8 cellular contexts compared by ENCODE assay signal in genomic region chr7:129225931-129226572, GRCh38. TPM values are rescaled to one million over a fixed set of nuclear protein-coding genes. Genes with fewer than 3 reads are reported as not detected.
DNase-seq lines count a peak whose midpoint lies in the region; ATAC-seq and TF ChIP-seq lines count a peak whose summit lies in the region.

No MANE protein-coding gene starts in this region.

- H3K36me3 Mint-ChIP-seq in activated naive CD4-positive, alpha-beta T cell treated with anti-CD3 and anti-CD28 coated beads, Interleukin-2, amount 50 U/mL, for 24 hours: no peaks in the 10 kb centered on the region
- no peaks in the 10 kb centered on the region for H3K36me3 Mint-ChIP-seq in WTC11
- no peaks in the 10 kb centered on the region for H3K36me3 Mint-ChIP-seq in stimulated activated memory B cell treated with anti-CD40 and anti-IgM and Interleukin-4, amounts not matched to agents 10 μg/mL and 1 μg/mL and 100 μg/mL, for 72 hours

- no peaks in the 10 kb centered on the region for H3K27me3 Mint-ChIP-seq in activated naive CD4-positive, alpha-beta T cell treated with anti-CD3 and anti-CD28 coated beads, Interleukin-2, amount 50 U/mL, for 24 hours
- no peaks in the 10 kb centered on the region for H3K27me3 Mint-ChIP-seq in WTC11 (ENCODE audit: low read depth)
- H3K27me3 Mint-ChIP-seq in stimulated activated memory B cell treated with anti-CD40 and anti-IgM and Interleukin-4, amounts not matched to agents 10 μg/mL and 1 μg/mL and 100 μg/mL, for 72 hours: no peaks in the 10 kb centered on the region

- no peaks in the 10 kb centered on the region for H3K27me3 ChIP-seq in iPS DF 6.9 (ENCODE audit: control insufficient read depth, insufficient read depth, low read length)

- DNase-seq in activated naive CD4-positive, alpha-beta T cell (lab: John Stamatoyannopoulos, UW): no peak
- DNase-seq in WTC11 (ENCODE audit: low spot score): no peak
- DNase-seq in iPS DF 6.9 (ENCODE audit: low read depth, low spot score): no peak
- no peak for DNase-seq in NCI-H187 (lab: John Stamatoyannopoulos, UW)
- DNase-seq in GDM1 (lab: John Stamatoyannopoulos, UW): no peak

- H3K4me3 Mint-ChIP-seq in activated naive CD4-positive, alpha-beta T cell treated with anti-CD3 and anti-CD28 coated beads, Interleukin-2, amount 50 U/mL, for 24 hours: peak overlapping the region; percentile 97
- H3K4me3 Mint-ChIP-seq in WTC11: peak overlapping the region; percentile 74
- H3K4me3 Mint-ChIP-seq in stimulated activated memory B cell treated with anti-CD40 and anti-IgM and Interleukin-4, amounts not matched to agents 10 μg/mL and 1 μg/mL and 100 μg/mL, for 72 hours: peak overlapping the region; percentile 86

- no peaks in the 10 kb centered on the region for H3K36me3 ChIP-seq in iPS DF 6.9 (ENCODE audit: control insufficient read depth, insufficient read depth, low read length)

- WGBS in iPS DF 6.9 (ENCODE audit: insufficient coverage, insufficient read length): no CpG with 5 or more reads among the region's 11 CpGs

- peak overlapping the region; percentile 89 for H3K27ac Mint-ChIP-seq in activated naive CD4-positive, alpha-beta T cell treated with anti-CD3 and anti-CD28 coated beads, Interleukin-2, amount 50 U/mL, for 24 hours
- peak overlapping the region; percentile 25; the same call in 1 of the 2 replicates for H3K27ac Mint-ChIP-seq in WTC11
- H3K27ac Mint-ChIP-seq in stimulated activated memory B cell treated with anti-CD40 and anti-IgM and Interleukin-4, amounts not matched to agents 10 μg/mL and 1 μg/mL and 100 μg/mL, for 72 hours: peak overlapping the region; percentile 90

- H3K4me1 ChIP-seq in iPS DF 6.9 (ENCODE audit: control insufficient read depth, insufficient read depth, low read length): no peaks in the 10 kb centered on the region; the same call in 1 of the 2 replicates

- H3K4me1 Mint-ChIP-seq in activated naive CD4-positive, alpha-beta T cell treated with anti-CD3 and anti-CD28 coated beads, Interleukin-2, amount 50 U/mL, for 24 hours: peaks cover 50% of the 10 kb centered on the region
- peaks cover 22% of the 10 kb centered on the region for H3K4me1 Mint-ChIP-seq in WTC11
- H3K4me1 Mint-ChIP-seq in stimulated activated memory B cell treated with anti-CD40 and anti-IgM and Interleukin-4, amounts not matched to agents 10 μg/mL and 1 μg/mL and 100 μg/mL, for 72 hours: peaks cover 26% of the 10 kb centered on the region

- CTCF ChIA-PET in WTC11 (lab: Charles Lee): interaction anchor here (1.0 to 1.3 kb wide), 3 partner anchors 72 to 142 kb away, joined by 4 to 7 read pairs (median 4); no protein-coding TSS in a partner anchor

- ATAC-seq in WTC11 (no peak), GM21737 (IDR thresholded peaks at IDR 0.05; ENCODE audit: unreplicated experiment) (no peak)
- ATAC-seq in stimulated activated memory B cell treated with anti-CD40 and anti-IgM and Interleukin-4, amounts not matched to agents 10 μg/mL and 1 μg/mL and 100 μg/mL, for 72 hours: no peak

- no peaks in the 10 kb centered on the region for H3K9me3 Mint-ChIP-seq in activated naive CD4-positive, alpha-beta T cell treated with anti-CD3 and anti-CD28 coated beads, Interleukin-2, amount 50 U/mL, for 24 hours
- H3K9me3 Mint-ChIP-seq in WTC11: no peaks in the 10 kb centered on the region
- no peaks in the 10 kb centered on the region for H3K9me3 Mint-ChIP-seq in stimulated activated memory B cell treated with anti-CD40 and anti-IgM and Interleukin-4, amounts not matched to agents 10 μg/mL and 1 μg/mL and 100 μg/mL, for 72 hours

- no peak overlapping the region for H3K27ac ChIP-seq in iPS DF 6.9 (ENCODE audit: low read length)

- H3K4me3 ChIP-seq in iPS DF 6.9 (ENCODE audit: low read length): peak overlapping the region; percentile 69; the same call in 1 of the 2 replicates

- POLR2A ChIA-PET in WTC11 (lab: Charles Lee): interaction anchor here (0.5 to 2.2 kb wide), 3 partner anchors 33 to 756 kb away, joined by 3 to 8 read pairs (median 5); no protein-coding TSS in a partner anchor

- H3K9me3 ChIP-seq in iPS DF 6.9 (ENCODE audit: control insufficient read depth, insufficient read depth, low read length): no peaks in the 10 kb centered on the region

- TF ChIP-seq CTCF in WTC11 (IDR thresholded peaks at IDR 0.05): no peak

TF ChIP-seq in WTC11, 78 proteins besides CTCF, POLR2A, EP300 and RAD21 (continues in another document):
- TF ChIP-seq NR1H2 (CRISPR knock-in tag; IDR thresholded peaks at IDR 0.05): no peak
- TF ChIP-seq JUN (CRISPR knock-in tag; IDR thresholded peaks at IDR 0.05): no peak
- TF ChIP-seq AR (CRISPR knock-in tag; IDR thresholded peaks at IDR 0.05): no peak
- no peak for TF ChIP-seq ATF2 (CRISPR knock-in tag; IDR thresholded peaks at IDR 0.05; ENCODE audit: borderline replicate concordance, low read depth)
- TF ChIP-seq FOXK1 (CRISPR knock-in tag; IDR thresholded peaks at IDR 0.05): no peak
- TF ChIP-seq SP1 (CRISPR knock-in tag; conservative IDR thresholded peaks at IDR 0.05): no peak
- no peak for TF ChIP-seq ATF6 (CRISPR knock-in tag; IDR thresholded peaks at IDR 0.05)
- TF ChIP-seq HMGA2 (CRISPR knock-in tag; IDR thresholded peaks at IDR 0.05): no peak
- no peak for TF ChIP-seq CREM (CRISPR knock-in tag; IDR thresholded peaks at IDR 0.05)
- no peak for TF ChIP-seq ETV6 (CRISPR knock-in tag; IDR thresholded peaks at IDR 0.05)
- TF ChIP-seq MLX (CRISPR knock-in tag; IDR thresholded peaks at IDR 0.05): no peak

RNA-seq across cellular contexts. Expression of gene AHCYL2, which starts 1.2 kb away (rescaled TPM):
- 25.6 to 28.5 TPM (median 28.4 TPM) in 3 replicates for total RNA-seq in WTC11 (2021)

RNA-seq across cellular contexts. Expression of gene SMO, which starts 37.6 kb away (rescaled TPM):
- total RNA-seq in WTC11 (2021): 56.9 to 61.4 TPM (median 60.3 TPM) in 3 replicates

Comparison
In these comparisons a context has a peak if more than half of its experiments do, and no peak if none do; other contexts are left out.
1. H3K27ac Mint-ChIP-seq: peak in every context shown above with its lines; median percentile 90 in stimulated activated memory B cell treated with anti-CD40 and anti-IgM and Interleukin-4, amounts not matched to agents 10 μg/mL and 1 μg/mL and 100 μg/mL, for 72 hours; 89 in activated naive CD4-positive, alpha-beta T cell treated with anti-CD3 and anti-CD28 coated beads, Interleukin-2, amount 50 U/mL, for 24 hours; 25 in WTC11.